In the genomic region with DNA sequence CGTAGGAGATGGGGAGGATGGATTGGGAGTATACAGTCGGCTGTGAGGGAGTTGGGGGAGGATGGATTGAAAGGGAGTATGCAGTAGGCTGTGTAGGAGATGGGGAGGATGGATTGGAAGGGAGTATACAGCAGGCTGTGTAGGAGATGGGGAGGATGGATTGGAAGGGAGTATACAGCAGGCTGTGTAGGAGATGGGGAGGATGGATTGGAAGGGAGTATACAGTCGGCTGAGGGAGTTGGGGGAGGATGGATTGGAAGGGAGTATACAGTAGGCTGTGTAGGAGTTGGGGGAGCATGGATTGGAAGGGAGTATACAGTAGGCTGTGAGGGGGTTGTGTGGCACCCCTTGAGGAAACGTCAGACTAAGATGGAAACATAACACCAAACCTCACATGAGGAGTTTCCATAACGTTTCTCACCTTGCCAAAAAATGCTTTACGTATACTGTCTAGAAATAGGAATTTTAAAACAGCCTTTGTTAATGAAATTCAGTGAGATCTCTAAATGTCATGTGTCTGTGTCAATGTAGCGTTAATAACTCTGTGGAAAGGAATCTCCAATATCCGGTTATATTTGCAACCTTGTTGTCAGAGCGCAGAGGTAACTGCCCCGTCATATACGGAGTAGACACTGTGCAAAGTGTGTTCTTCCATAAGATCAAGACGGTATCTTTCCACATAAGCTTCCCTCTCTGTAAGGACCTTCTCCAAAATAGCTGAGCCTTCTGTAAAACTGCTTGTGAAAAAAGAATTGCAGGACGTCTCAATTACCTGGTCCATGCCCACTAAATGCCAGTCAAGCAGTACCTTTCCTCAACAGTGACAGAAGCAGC, we compare ENCODE assay signal across 2 cellular contexts.
TF ChIP-seq lines count a peak whose summit lies in the region.

No MANE protein-coding gene starts in this region.

TF ChIP-seq in HepG2, 621 proteins besides CTCF, POLR2A, EP300 and RAD21:
- TF ChIP-seq HMG20A (CRISPR knock-in tag; IDR thresholded peaks at IDR 0.05; ENCODE audit: borderline replicate concordance), result no peak
- TF ChIP-seq, protein P1, sequence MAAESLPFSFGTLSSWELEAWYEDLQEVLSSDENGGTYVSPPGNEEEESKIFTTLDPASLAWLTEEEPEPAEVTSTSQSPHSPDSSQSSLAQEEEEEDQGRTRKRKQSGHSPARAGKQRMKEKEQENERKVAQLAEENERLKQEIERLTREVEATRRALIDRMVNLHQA (CRISPR knock-in tag; IDR thresholded peaks at IDR 0.05), result no peak
TF ChIP-seq in HepG2: peak in this region for 0.

TF ChIP-seq in WTC11, 78 proteins besides CTCF, POLR2A, EP300 and RAD21:
- no peak for TF ChIP-seq TEAD4 (CRISPR knock-in tag; IDR thresholded peaks at IDR 0.05)
- no peak for TF ChIP-seq SMAD4 (CRISPR knock-in tag; IDR thresholded peaks at IDR 0.05)
- TF ChIP-seq, protein P2, sequence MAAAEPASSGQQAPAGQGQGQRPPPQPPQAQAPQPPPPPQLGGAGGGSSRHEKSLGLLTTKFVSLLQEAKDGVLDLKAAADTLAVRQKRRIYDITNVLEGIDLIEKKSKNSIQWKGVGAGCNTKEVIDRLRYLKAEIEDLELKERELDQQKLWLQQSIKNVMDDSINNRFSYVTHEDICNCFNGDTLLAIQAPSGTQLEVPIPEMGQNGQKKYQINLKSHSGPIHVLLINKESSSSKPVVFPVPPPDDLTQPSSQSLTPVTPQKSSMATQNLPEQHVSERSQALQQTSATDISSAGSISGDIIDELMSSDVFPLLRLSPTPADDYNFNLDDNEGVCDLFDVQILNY (CRISPR knock-in tag; IDR thresholded peaks at IDR 0.05), result no peak
- no peak for TF ChIP-seq ZNF263 (CRISPR knock-in tag; IDR thresholded peaks at IDR 0.05; ENCODE audit: low read depth)
